Comparison of ENCODE assay signal across 9 cellular contexts in genomic region chr22:27881404-27881803, GRCh38. TPM values are rescaled to one million over a fixed set of nuclear protein-coding genes. Genes with fewer than 3 reads are reported as not detected.
DNase-seq lines count a peak whose midpoint lies in the region; ATAC-seq, FAIRE-seq and TF ChIP-seq lines count a peak whose summit lies in the region.
"Had no signal": no experiment of that assay in that cellular context is flagged by ENCODE, and none has a peak within 500 bp of the region (broad histone marks: within the 10 kb centered on the region; RNA-seq: fewer than 3 reads in every experiment).

No MANE protein-coding gene starts in this region.

- no peaks in the 10 kb centered on the region for H4K20me1 ChIP-seq in fibroblast of lung (ENCODE audit: control insufficient read depth, extremely low read depth, insufficient read depth, low read length)

- H2AFZ ChIP-seq in fibroblast of lung (ENCODE audit: low read length): no peak overlapping the region

- DNase-seq in WTC11 (ENCODE audit: low spot score) (no peak), fibroblast of lung (ENCODE audit: low read depth in 2 of 2) (peak; percentile 44 to 83), middle frontal gyrus (ENCODE audit: extremely low spot score, low spot score) (peak; percentile 53), D721Med (ENCODE audit: insufficient read length, low spot score) (no peak), DMS153 treated with DMSO at 0.1 percent for 48 hours (lab: John Stamatoyannopoulos, UW; ENCODE audit: unreplicated experiment) (no peak)

- H3K9ac ChIP-seq in fibroblast of lung (ENCODE audit: insufficient read depth, low read length): no peak overlapping the region

- H3K27me3 Mint-ChIP-seq in WTC11 (ENCODE audit: low read depth): no peaks in the 10 kb centered on the region
- H3K27me3 Mint-ChIP-seq: activated T-helper 17 cell treated with anti-CD3 and anti-CD28 coated beads, Interleukin-2, amount 50 U/mL, for 72 hours had no signal

- 93% methylated on average over 3 of the region's 3 CpGs for WGBS in thymus

- peaks cover 21% of the 10 kb centered on the region for H3K79me2 ChIP-seq in fibroblast of lung (ENCODE audit: control insufficient read depth, insufficient read depth, low read length)

- H3K4me2 ChIP-seq in fibroblast of lung (ENCODE audit: extremely low read depth, insufficient read depth, low read length): peak overlapping the region; percentile 55

- H3K36me3 Mint-ChIP-seq in WTC11: peaks cover 10% of the 10 kb centered on the region; the same call in 1 of the 2 replicates

- no peak for ATAC-seq in WTC11
- ATAC-seq in HG03108 (IDR thresholded peaks at IDR 0.05; ENCODE audit: unreplicated experiment): no peak
- ATAC-seq in GM18867 (IDR thresholded peaks at IDR 0.05; ENCODE audit: unreplicated experiment): no peak
- ATAC-seq: activated T-helper 17 cell treated with anti-CD3 and anti-CD28 coated beads, Interleukin-2, amount 50 U/mL, for 72 hours had no signal

- CTCF ChIA-PET in WTC11 (lab: Charles Lee): interaction anchor here (0.7 to 1.8 kb wide), 14 partner anchors 11 to 171 kb away, joined by 3 to 7 read pairs (median 3); partner anchors contain the start of gene PITPNB

- peaks cover 27% of the 10 kb centered on the region for H3K4me1 ChIP-seq in fibroblast of lung (ENCODE audit: control insufficient read depth, extremely low read depth, insufficient read depth, low read length)
- H3K4me1 ChIP-seq in thymus (ENCODE audit: control insufficient read depth, insufficient read depth, low read length): peaks cover 3% of the 10 kb centered on the region

- no peaks in the 10 kb centered on the region for H3K9me3 Mint-ChIP-seq in WTC11
- H3K9me3 Mint-ChIP-seq: activated T-helper 17 cell treated with anti-CD3 and anti-CD28 coated beads, Interleukin-2, amount 50 U/mL, for 72 hours had no signal

- H3K27ac ChIP-seq in fibroblast of lung (ENCODE audit: insufficient read depth, low read length) (peak overlapping the region; percentile 46), thymus (ENCODE audit: low read depth) (peak overlapping the region; percentile 21)

- no peak overlapping the region for H3K4me3 Mint-ChIP-seq in WTC11
- H3K4me3 Mint-ChIP-seq: activated T-helper 17 cell treated with anti-CD3 and anti-CD28 coated beads, Interleukin-2, amount 50 U/mL, for 72 hours had no signal

- peaks cover 82% of the 10 kb centered on the region for H3K4me1 Mint-ChIP-seq in WTC11

- H3K36me3 ChIP-seq in fibroblast of lung (ENCODE audit: control insufficient read depth, insufficient read depth, low read length) (peaks cover 3% of the 10 kb centered on the region), thymus (ENCODE audit: control insufficient read depth, insufficient read depth) (peaks cover 12% of the 10 kb centered on the region)

- no peak for FAIRE-seq in D721Med (lab: Jason Lieb, UNC)

- H3K27me3 ChIP-seq in fibroblast of lung (ENCODE audit: control insufficient read depth, insufficient read depth, low read length): no peaks in the 10 kb centered on the region
- no peaks in the 10 kb centered on the region for H3K27me3 ChIP-seq in thymus (ENCODE audit: control insufficient read depth, insufficient read depth)

- H3K27ac Mint-ChIP-seq in WTC11: peak overlapping the region; percentile 33; the same call in 1 of the 2 replicates
- H3K27ac Mint-ChIP-seq: activated T-helper 17 cell treated with anti-CD3 and anti-CD28 coated beads, Interleukin-2, amount 50 U/mL, for 72 hours had no signal

- TF ChIP-seq CTCF in WTC11 (IDR thresholded peaks at IDR 0.05) (no peak), fibroblast of lung (conservative IDR thresholded peaks at IDR 0.05 in 1 of 2, IDR thresholded peaks at IDR 0.05 in 1 of 2; ENCODE audit: low read depth in 1 of 2, low read length in 2 of 2) (no peak), D721Med (IDR thresholded peaks at IDR 0.05; ENCODE audit: insufficient read depth, missing control alignments) (no peak)

- H3K9me3 ChIP-seq in fibroblast of lung (ENCODE audit: control insufficient read depth, insufficient read depth, low read depth, low read length) (no peaks in the 10 kb centered on the region), thymus (ENCODE audit: control insufficient read depth) (no peaks in the 10 kb centered on the region)

- POLR2A ChIA-PET in WTC11 (lab: Charles Lee): no interaction called here

- no peak overlapping the region for H3K4me3 ChIP-seq in fibroblast of lung (replicated peaks in 1 of 4; ENCODE audit: control extremely low read depth in 1 of 4, insufficient read depth in 1 of 4, low read depth in 3 of 4, low read length in 4 of 4)
- H3K4me3 ChIP-seq in thymus (ENCODE audit: low read length): no peak overlapping the region

TF ChIP-seq in WTC11, 78 proteins besides CTCF, POLR2A, EP300 and RAD21:
- TF ChIP-seq, protein P1, sequence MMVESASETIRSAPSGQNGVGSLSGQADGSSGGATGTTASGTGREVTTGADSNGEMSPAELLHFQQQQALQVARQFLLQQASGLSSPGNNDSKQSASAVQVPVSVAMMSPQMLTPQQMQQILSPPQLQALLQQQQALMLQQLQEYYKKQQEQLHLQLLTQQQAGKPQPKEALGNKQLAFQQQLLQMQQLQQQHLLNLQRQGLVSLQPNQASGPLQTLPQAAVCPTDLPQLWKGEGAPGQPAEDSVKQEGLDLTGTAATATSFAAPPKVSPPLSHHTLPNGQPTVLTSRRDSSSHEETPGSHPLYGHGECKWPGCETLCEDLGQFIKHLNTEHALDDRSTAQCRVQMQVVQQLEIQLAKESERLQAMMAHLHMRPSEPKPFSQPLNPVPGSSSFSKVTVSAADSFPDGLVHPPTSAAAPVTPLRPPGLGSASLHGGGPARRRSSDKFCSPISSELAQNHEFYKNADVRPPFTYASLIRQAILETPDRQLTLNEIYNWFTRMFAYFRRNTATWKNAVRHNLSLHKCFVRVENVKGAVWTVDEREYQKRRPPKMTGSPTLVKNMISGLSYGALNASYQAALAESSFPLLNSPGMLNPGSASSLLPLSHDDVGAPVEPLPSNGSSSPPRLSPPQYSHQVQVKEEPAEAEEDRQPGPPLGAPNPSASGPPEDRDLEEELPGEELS (CRISPR knock-in tag; IDR thresholded peaks at IDR 0.05): no peak
- TF ChIP-seq EMX1 (CRISPR knock-in tag; IDR thresholded peaks at IDR 0.05): no peak
- TF ChIP-seq OVOL2 (CRISPR knock-in tag; IDR thresholded peaks at IDR 0.05; ENCODE audit: borderline replicate concordance): no peak
- TF ChIP-seq, protein P2, sequence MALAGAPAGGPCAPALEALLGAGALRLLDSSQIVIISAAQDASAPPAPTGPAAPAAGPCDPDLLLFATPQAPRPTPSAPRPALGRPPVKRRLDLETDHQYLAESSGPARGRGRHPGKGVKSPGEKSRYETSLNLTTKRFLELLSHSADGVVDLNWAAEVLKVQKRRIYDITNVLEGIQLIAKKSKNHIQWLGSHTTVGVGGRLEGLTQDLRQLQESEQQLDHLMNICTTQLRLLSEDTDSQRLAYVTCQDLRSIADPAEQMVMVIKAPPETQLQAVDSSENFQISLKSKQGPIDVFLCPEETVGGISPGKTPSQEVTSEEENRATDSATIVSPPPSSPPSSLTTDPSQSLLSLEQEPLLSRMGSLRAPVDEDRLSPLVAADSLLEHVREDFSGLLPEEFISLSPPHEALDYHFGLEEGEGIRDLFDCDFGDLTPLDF (CRISPR knock-in tag; IDR thresholded peaks at IDR 0.05): no peak
- no peak for TF ChIP-seq TCF7 (CRISPR knock-in tag; IDR thresholded peaks at IDR 0.05; ENCODE audit: low read depth)
- no peak for TF ChIP-seq ELF4 (CRISPR knock-in tag; IDR thresholded peaks at IDR 0.05; ENCODE audit: low read depth)
- TF ChIP-seq, protein P3, sequence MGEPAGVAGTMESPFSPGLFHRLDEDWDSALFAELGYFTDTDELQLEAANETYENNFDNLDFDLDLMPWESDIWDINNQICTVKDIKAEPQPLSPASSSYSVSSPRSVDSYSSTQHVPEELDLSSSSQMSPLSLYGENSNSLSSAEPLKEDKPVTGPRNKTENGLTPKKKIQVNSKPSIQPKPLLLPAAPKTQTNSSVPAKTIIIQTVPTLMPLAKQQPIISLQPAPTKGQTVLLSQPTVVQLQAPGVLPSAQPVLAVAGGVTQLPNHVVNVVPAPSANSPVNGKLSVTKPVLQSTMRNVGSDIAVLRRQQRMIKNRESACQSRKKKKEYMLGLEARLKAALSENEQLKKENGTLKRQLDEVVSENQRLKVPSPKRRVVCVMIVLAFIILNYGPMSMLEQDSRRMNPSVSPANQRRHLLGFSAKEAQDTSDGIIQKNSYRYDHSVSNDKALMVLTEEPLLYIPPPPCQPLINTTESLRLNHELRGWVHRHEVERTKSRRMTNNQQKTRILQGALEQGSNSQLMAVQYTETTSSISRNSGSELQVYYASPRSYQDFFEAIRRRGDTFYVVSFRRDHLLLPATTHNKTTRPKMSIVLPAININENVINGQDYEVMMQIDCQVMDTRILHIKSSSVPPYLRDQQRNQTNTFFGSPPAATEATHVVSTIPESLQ (CRISPR knock-in tag; IDR thresholded peaks at IDR 0.05): no peak
- TF ChIP-seq ZNF219 (CRISPR knock-in tag; IDR thresholded peaks at IDR 0.05; ENCODE audit: borderline replicate concordance): no peak
- TF ChIP-seq, protein P4, sequence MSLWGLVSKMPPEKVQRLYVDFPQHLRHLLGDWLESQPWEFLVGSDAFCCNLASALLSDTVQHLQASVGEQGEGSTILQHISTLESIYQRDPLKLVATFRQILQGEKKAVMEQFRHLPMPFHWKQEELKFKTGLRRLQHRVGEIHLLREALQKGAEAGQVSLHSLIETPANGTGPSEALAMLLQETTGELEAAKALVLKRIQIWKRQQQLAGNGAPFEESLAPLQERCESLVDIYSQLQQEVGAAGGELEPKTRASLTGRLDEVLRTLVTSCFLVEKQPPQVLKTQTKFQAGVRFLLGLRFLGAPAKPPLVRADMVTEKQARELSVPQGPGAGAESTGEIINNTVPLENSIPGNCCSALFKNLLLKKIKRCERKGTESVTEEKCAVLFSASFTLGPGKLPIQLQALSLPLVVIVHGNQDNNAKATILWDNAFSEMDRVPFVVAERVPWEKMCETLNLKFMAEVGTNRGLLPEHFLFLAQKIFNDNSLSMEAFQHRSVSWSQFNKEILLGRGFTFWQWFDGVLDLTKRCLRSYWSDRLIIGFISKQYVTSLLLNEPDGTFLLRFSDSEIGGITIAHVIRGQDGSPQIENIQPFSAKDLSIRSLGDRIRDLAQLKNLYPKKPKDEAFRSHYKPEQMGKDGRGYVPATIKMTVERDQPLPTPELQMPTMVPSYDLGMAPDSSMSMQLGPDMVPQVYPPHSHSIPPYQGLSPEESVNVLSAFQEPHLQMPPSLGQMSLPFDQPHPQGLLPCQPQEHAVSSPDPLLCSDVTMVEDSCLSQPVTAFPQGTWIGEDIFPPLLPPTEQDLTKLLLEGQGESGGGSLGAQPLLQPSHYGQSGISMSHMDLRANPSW (CRISPR knock-in tag; conservative IDR thresholded peaks at IDR 0.05; ENCODE audit: low read depth): no peak
- TF ChIP-seq GRHL2 (CRISPR knock-in tag; IDR thresholded peaks at IDR 0.05; ENCODE audit: insufficient replicate concordance, severe bottlenecking): no peak

RNA-seq across cellular contexts. Expression of gene PITPNB, which starts 37.7 kb away (rescaled TPM):
- total RNA-seq in WTC11 (2021) (70.7 to 76.2 TPM (median 71.7 TPM) in 3 replicates), fibroblast of lung (26.2 and 42.4 TPM in 2 replicates)
- polyA plus RNA-seq in fibroblast of lung (79.4 and 91.0 TPM in 2 replicates), thymus (37.3 TPM)
- 68.7 and 80.6 TPM in 2 replicates for polyA plus RNA-seq in fibroblast of lung (2012)
- polyA minus RNA-seq in fibroblast of lung (ENCODE audit: low replicate concordance): 26.0 and 33.1 TPM in 2 replicates

Comparison
In these comparisons a context has a peak if more than half of its experiments do, and no peak if none do; other contexts are left out.
1. DNase-seq: peak in fibroblast of lung (2 of 2) and middle frontal gyrus (single experiment); none in WTC11 (single experiment), D721Med (single experiment) and DMS153 treated with DMSO at 0.1 percent for 48 hours (single experiment).